In genomic region chr22:43230571-43230970, GRCh38 we compare ENCODE assay signal across 2 cellular contexts.
TF ChIP-seq lines count a peak whose summit lies in the region.

No MANE protein-coding gene starts in this region.

TF ChIP-seq in IMR-90, 13 proteins besides CTCF, POLR2A, EP300 and RAD21:
- no peak for TF ChIP-seq CEBPB (IDR thresholded peaks at IDR 0.05; ENCODE audit: low read depth, low read length)
- no peak for TF ChIP-seq RCOR1 (IDR thresholded peaks at IDR 0.05; ENCODE audit: insufficient replicate concordance, low read length)
- TF ChIP-seq CHD1 (IDR thresholded peaks at IDR 0.05; ENCODE audit: low read depth, low read length), result no peak

TF ChIP-seq in WTC11, 78 proteins besides CTCF, POLR2A, EP300 and RAD21:
- no peak for TF ChIP-seq NR2C2 (CRISPR knock-in tag; IDR thresholded peaks at IDR 0.05)
- TF ChIP-seq JUN (CRISPR knock-in tag; IDR thresholded peaks at IDR 0.05), result no peak
- TF ChIP-seq RELA (CRISPR knock-in tag; IDR thresholded peaks at IDR 0.05; ENCODE audit: borderline replicate concordance), result no peak
- TF ChIP-seq ZNF232 (CRISPR knock-in tag; IDR thresholded peaks at IDR 0.05), result no peak
- no peak for TF ChIP-seq ZNF425 (CRISPR knock-in tag; conservative IDR thresholded peaks at IDR 0.05)
- TF ChIP-seq TEAD1 (CRISPR knock-in tag; IDR thresholded peaks at IDR 0.05), result no peak
- TF ChIP-seq PRRX2 (CRISPR knock-in tag; IDR thresholded peaks at IDR 0.05), result no peak
- no peak for TF ChIP-seq HMGA2 (CRISPR knock-in tag; IDR thresholded peaks at IDR 0.05)
- TF ChIP-seq RORB (CRISPR knock-in tag; IDR thresholded peaks at IDR 0.05), result no peak
- no peak for TF ChIP-seq NFE2L1 (CRISPR knock-in tag; IDR thresholded peaks at IDR 0.05)
- TF ChIP-seq MLX (CRISPR knock-in tag; IDR thresholded peaks at IDR 0.05), result no peak
- no peak for TF ChIP-seq ZNF512 (CRISPR knock-in tag; IDR thresholded peaks at IDR 0.05; ENCODE audit: borderline replicate concordance)
- TF ChIP-seq KAT7 (CRISPR knock-in tag; IDR thresholded peaks at IDR 0.05; ENCODE audit: borderline replicate concordance), result no peak
- no peak for TF ChIP-seq ELF4 (CRISPR knock-in tag; IDR thresholded peaks at IDR 0.05; ENCODE audit: low read depth)
